ENCODE assay signal across 2 cellular contexts in the genomic region with DNA sequence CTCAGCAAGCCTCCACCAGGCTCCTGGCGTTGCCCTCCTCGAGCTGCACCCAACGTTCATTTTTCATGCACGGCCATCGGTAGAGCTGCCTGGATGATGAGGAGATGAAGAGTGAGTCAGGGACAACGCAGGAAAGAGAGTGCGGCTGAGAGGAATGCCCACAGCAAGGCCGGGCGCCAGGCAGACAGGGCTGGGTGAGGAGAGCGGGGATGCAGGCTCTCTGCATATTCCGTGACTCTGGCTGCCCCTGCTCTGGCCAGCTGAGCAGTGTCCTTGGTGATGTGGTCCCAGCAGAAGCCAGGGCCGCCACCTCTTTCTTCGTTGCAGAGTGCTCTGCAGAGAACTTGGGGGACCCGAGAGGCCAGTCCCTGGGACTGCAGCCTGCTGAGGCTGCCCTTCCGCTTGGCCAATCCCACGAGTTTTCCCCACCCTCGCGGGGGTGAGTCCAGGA.
TF ChIP-seq lines count a peak whose summit lies in the region.

No MANE protein-coding gene starts in this region.

TF ChIP-seq in SK-N-SH treated with all-trans-retinoic acid at 6 μM for 48 hours, 23 proteins besides CTCF, POLR2A, EP300 and RAD21:
- TF ChIP-seq SNAI2 (CRISPR knock-in tag; IDR thresholded peaks at IDR 0.05) = no peak
- TF ChIP-seq, protein P1, sequence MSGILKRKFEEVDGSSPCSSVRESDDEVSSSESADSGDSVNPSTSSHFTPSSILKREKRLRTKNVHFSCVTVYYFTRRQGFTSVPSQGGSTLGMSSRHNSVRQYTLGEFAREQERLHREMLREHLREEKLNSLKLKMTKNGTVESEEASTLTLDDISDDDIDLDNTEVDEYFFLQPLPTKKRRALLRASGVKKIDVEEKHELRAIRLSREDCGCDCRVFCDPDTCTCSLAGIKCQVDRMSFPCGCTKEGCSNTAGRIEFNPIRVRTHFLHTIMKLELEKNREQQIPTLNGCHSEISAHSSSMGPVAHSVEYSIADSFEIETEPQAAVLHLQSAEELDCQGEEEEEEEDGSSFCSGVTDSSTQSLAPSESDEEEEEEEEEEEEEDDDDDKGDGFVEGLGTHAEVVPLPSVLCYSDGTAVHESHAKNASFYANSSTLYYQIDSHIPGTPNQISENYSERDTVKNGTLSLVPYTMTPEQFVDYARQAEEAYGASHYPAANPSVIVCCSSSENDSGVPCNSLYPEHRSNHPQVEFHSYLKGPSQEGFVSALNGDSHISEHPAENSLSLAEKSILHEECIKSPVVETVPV (CRISPR knock-in tag; IDR thresholded peaks at IDR 0.05) = no peak
- no peak for TF ChIP-seq ZC3H10 (CRISPR knock-in tag; IDR thresholded peaks at IDR 0.05)
- no peak for TF ChIP-seq RARB (CRISPR knock-in tag; IDR thresholded peaks at IDR 0.05)
- no peak for TF ChIP-seq ZNF8 (CRISPR knock-in tag; IDR thresholded peaks at IDR 0.05)
- TF ChIP-seq ARNTL (CRISPR knock-in tag; IDR thresholded peaks at IDR 0.05; ENCODE audit: borderline replicate concordance, low read depth) = no peak
- no peak for TF ChIP-seq ESRRG (CRISPR knock-in tag; IDR thresholded peaks at IDR 0.05)
- no peak for TF ChIP-seq GLIS3 (CRISPR knock-in tag; IDR thresholded peaks at IDR 0.05)
- TF ChIP-seq ZFP3 (CRISPR knock-in tag; IDR thresholded peaks at IDR 0.05) = no peak
- TF ChIP-seq, protein P2, sequence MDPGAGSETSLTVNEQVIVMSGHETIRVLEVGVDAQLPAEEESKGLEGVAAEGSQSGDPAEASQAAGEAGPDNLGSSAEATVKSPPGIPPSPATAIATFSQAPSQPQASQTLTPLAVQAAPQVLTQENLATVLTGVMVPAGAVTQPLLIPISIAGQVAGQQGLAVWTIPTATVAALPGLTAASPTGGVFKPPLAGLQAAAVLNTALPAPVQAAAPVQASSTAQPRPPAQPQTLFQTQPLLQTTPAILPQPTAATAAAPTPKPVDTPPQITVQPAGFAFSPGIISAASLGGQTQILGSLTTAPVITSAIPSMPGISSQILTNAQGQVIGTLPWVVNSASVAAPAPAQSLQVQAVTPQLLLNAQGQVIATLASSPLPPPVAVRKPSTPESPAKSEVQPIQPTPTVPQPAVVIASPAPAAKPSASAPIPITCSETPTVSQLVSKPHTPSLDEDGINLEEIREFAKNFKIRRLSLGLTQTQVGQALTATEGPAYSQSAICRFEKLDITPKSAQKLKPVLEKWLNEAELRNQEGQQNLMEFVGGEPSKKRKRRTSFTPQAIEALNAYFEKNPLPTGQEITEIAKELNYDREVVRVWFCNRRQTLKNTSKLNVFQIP (CRISPR knock-in tag; IDR thresholded peaks at IDR 0.05; ENCODE audit: borderline replicate concordance, low read depth) = no peak
- no peak for TF ChIP-seq OSR1 (CRISPR knock-in tag; IDR thresholded peaks at IDR 0.05)
- TF ChIP-seq CSDC2 (CRISPR knock-in tag; IDR thresholded peaks at IDR 0.05) = no peak
- no peak for TF ChIP-seq ISL1 (CRISPR knock-in tag; IDR thresholded peaks at IDR 0.05)
- TF ChIP-seq TOX (CRISPR knock-in tag; IDR thresholded peaks at IDR 0.05; ENCODE audit: borderline replicate concordance) = no peak
- TF ChIP-seq, protein P3, sequence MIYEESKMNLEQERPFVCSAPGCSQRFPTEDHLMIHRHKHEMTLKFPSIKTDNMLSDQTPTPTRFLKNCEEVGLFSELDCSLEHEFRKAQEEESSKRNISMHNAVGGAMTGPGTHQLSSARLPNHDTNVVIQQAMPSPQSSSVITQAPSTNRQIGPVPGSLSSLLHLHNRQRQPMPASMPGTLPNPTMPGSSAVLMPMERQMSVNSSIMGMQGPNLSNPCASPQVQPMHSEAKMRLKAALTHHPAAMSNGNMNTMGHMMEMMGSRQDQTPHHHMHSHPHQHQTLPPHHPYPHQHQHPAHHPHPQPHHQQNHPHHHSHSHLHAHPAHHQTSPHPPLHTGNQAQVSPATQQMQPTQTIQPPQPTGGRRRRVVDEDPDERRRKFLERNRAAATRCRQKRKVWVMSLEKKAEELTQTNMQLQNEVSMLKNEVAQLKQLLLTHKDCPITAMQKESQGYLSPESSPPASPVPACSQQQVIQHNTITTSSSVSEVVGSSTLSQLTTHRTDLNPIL (CRISPR knock-in tag; IDR thresholded peaks at IDR 0.05; ENCODE audit: low read depth) = no peak
- TF ChIP-seq, protein P4, sequence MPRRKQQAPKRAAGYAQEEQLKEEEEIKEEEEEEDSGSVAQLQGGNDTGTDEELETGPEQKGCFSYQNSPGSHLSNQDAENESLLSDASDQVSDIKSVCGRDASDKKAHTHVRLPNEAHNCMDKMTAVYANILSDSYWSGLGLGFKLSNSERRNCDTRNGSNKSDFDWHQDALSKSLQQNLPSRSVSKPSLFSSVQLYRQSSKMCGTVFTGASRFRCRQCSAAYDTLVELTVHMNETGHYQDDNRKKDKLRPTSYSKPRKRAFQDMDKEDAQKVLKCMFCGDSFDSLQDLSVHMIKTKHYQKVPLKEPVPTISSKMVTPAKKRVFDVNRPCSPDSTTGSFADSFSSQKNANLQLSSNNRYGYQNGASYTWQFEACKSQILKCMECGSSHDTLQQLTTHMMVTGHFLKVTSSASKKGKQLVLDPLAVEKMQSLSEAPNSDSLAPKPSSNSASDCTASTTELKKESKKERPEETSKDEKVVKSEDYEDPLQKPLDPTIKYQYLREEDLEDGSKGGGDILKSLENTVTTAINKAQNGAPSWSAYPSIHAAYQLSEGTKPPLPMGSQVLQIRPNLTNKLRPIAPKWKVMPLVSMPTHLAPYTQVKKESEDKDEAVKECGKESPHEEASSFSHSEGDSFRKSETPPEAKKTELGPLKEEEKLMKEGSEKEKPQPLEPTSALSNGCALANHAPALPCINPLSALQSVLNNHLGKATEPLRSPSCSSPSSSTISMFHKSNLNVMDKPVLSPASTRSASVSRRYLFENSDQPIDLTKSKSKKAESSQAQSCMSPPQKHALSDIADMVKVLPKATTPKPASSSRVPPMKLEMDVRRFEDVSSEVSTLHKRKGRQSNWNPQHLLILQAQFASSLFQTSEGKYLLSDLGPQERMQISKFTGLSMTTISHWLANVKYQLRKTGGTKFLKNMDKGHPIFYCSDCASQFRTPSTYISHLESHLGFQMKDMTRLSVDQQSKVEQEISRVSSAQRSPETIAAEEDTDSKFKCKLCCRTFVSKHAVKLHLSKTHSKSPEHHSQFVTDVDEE (CRISPR knock-in tag; IDR thresholded peaks at IDR 0.05) = no peak
- TF ChIP-seq TCF4 (CRISPR knock-in tag; IDR thresholded peaks at IDR 0.05; ENCODE audit: borderline replicate concordance) = no peak
- no peak for TF ChIP-seq BACH2 (CRISPR knock-in tag; IDR thresholded peaks at IDR 0.05; ENCODE audit: borderline replicate concordance)
- TF ChIP-seq PPARA (CRISPR knock-in tag; IDR thresholded peaks at IDR 0.05; ENCODE audit: borderline replicate concordance) = no peak

TF ChIP-seq in SK-N-SH, 30 proteins besides CTCF, POLR2A, EP300 and RAD21:
- no peak for TF ChIP-seq CHD2 (IDR thresholded peaks at IDR 0.05; ENCODE audit: low read length, partially characterized antibody)
- no peak for TF ChIP-seq GATA2 (CRISPR knock-in tag; IDR thresholded peaks at IDR 0.05)
- TF ChIP-seq ELF1 (IDR thresholded peaks at IDR 0.05) = no peak
- TF ChIP-seq, protein P5, sequence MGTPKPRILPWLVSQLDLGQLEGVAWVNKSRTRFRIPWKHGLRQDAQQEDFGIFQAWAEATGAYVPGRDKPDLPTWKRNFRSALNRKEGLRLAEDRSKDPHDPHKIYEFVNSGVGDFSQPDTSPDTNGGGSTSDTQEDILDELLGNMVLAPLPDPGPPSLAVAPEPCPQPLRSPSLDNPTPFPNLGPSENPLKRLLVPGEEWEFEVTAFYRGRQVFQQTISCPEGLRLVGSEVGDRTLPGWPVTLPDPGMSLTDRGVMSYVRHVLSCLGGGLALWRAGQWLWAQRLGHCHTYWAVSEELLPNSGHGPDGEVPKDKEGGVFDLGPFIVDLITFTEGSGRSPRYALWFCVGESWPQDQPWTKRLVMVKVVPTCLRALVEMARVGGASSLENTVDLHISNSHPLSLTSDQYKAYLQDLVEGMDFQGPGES (IDR thresholded peaks at IDR 0.05; ENCODE audit: low read depth, low read length) = no peak
- TF ChIP-seq RXRA (IDR thresholded peaks at IDR 0.05; ENCODE audit: borderline replicate concordance, low read depth) = no peak
